Comparison of ENCODE assay signal across 21 cellular contexts in genomic region chr11:69173326-69173725, GRCh38. TPM values are rescaled to one million over a fixed set of nuclear protein-coding genes. Genes with fewer than 3 reads are reported as not detected.
"Had no signal": no experiment of that assay in that cellular context is flagged by ENCODE, and none has a peak within 500 bp of the region (broad histone marks: within the 10 kb centered on the region; RNA-seq: fewer than 3 reads in every experiment).

No MANE protein-coding gene starts in this region.

- H3K9ac ChIP-seq: KMS-11 had no signal

- DNase-seq: activated CD4-positive, alpha-beta memory T cell treated with anti-CD3 and anti-CD28 coated beads for 36 hours; activated CD4-positive, alpha-beta T cell treated with anti-CD3 and anti-CD28 coated beads, Interleukin-2, amount 10 ng/mL, durations not matched to agents 7 days and 5 days; activated CD4-positive, CD25-positive, alpha-beta regulatory T cell; activated CD8-positive, alpha-beta memory T cell treated with anti-CD3 and anti-CD28 coated beads for 24 hours; activated naive CD4-positive, alpha-beta T cell treated with Interleukin-2 at 50 U/mL for 16 hours; activated naive CD8-positive, alpha-beta T cell treated with anti-CD3 and anti-CD28 coated beads, Interleukin-2, amount 50 U/mL, for 24 hours; activated T-cell treated with anti-CD3 and anti-CD28 coated beads, Interleukin-2, amount 50 U/mL, for 4 hours; amniotic stem cell; NCI-H1092; NCI-H1417; NCI-H2029; NCI-H345; NCI-H510A; NCI-H526 treated with DMSO at 0.1 percent for 48 hours; SHP77 treated with DMSO at 0.1 percent for 48 hours had no signal

- H3K27me3 Mint-ChIP-seq: activated CD4-positive, alpha-beta memory T cell treated with anti-CD3 and anti-CD28 coated beads for 36 hours; activated CD4-positive, alpha-beta T cell treated with anti-CD3 and anti-CD28 coated beads, Interleukin-2, amount 10 ng/mL, durations not matched to agents 7 days and 5 days; activated naive CD8-positive, alpha-beta T cell treated with anti-CD3 and anti-CD28 coated beads, Interleukin-2, amount 50 U/mL, for 24 hours; brain had no signal

- ATAC-seq: activated naive CD4-positive, alpha-beta T cell treated with anti-CD3 and anti-CD28 coated beads, Interleukin-2, amount 50 U/mL, for 72 hours; activated naive CD8-positive, alpha-beta T cell treated with anti-CD3 and anti-CD28 coated beads, Interleukin-2, amount 50 U/mL, for 24 hours; activated T-cell treated with anti-CD3 and anti-CD28 coated beads, Interleukin-2, amount 50 U/mL, for 4 hours had no signal

- H3K4me2 ChIP-seq: KMS-11 had no signal

- H3K4me1 Mint-ChIP-seq: activated CD4-positive, alpha-beta T cell treated with anti-CD3 and anti-CD28 coated beads, Interleukin-2, amount 10 ng/mL, durations not matched to agents 7 days and 5 days had no signal

- H3K27ac Mint-ChIP-seq: activated CD4-positive, alpha-beta memory T cell treated with anti-CD3 and anti-CD28 coated beads for 36 hours; activated CD4-positive, alpha-beta T cell treated with anti-CD3 and anti-CD28 coated beads, Interleukin-2, amount 10 ng/mL, durations not matched to agents 7 days and 5 days; activated naive CD4-positive, alpha-beta T cell treated with anti-CD3 and anti-CD28 coated beads, Interleukin-2, amount 50 U/mL, for 72 hours; activated naive CD8-positive, alpha-beta T cell treated with anti-CD3 and anti-CD28 coated beads, Interleukin-2, amount 50 U/mL, for 24 hours; brain had no signal

- H3K4me3 Mint-ChIP-seq: activated CD4-positive, alpha-beta memory T cell treated with anti-CD3 and anti-CD28 coated beads for 36 hours; activated CD4-positive, alpha-beta T cell treated with anti-CD3 and anti-CD28 coated beads, Interleukin-2, amount 10 ng/mL, durations not matched to agents 7 days and 5 days; activated naive CD8-positive, alpha-beta T cell treated with anti-CD3 and anti-CD28 coated beads, Interleukin-2, amount 50 U/mL, for 24 hours; activated T-cell treated with anti-CD3 and anti-CD28 coated beads, Interleukin-2, amount 50 U/mL, for 4 hours; brain had no signal

- H3K36me3 Mint-ChIP-seq: activated naive CD4-positive, alpha-beta T cell treated with anti-CD3 and anti-CD28 coated beads, Interleukin-2, amount 50 U/mL, for 72 hours; brain had no signal

- H3K27ac ChIP-seq: KMS-11, VCaP had no signal

RNA-seq across cellular contexts. Expression of gene SMIM38, which starts 17.6 kb away (rescaled TPM):
- total RNA-seq: astrocyte, MCF 10A had no signal
